ENCODE assay signal across 25 cellular contexts in the genomic region with DNA sequence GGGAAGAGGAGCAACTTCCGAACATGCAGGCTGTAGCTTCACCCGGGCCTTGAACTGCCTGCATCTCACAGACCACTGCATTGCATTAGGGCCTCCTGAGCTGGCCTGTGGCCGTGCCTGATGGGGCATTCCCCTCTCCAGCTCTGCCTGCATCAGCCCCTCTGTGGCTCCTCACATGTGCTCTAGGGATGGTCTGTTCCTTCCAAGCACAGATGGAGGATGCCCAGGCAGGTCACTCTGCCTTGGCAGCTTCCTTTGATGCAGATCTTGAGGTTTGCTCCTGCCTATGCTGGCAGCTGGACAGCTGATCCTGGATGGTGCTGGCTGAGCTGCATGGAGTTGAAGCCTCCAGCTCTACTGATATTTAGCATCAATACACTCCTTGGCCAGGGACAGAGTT.
"Had no signal": no experiment of that assay in that cellular context is flagged by ENCODE, and none has a peak within 500 bp of the region (broad histone marks: within the 10 kb centered on the region; RNA-seq: fewer than 3 reads in every experiment).

No MANE protein-coding gene starts in this region.

- H3K4me2 ChIP-seq: smooth muscle cell had no signal

- H3K36me3 ChIP-seq: cardiac muscle cell, sigmoid colon had no signal

- H3K27ac ChIP-seq: body of pancreas, cardiac muscle cell, heart right ventricle, lower lobe of right lung, sigmoid colon, tibial artery, VCaP had no signal

- ATAC-seq: activated T-cell treated with anti-CD3 and anti-CD28 coated beads, Interleukin-2, amount 50 U/mL, for 72 hours; body of pancreas; heart right ventricle; lower lobe of right lung; mucosa of descending colon; stimulated activated naive CD8-positive, alpha-beta T cell treated with anti-CD3 and anti-CD28 coated beads, Interleukin-15, Interleukin-2, amounts not matched to agents 100 U/mL and 50 U/mL, for 24 hours had no signal

- H3K27me3 Mint-ChIP-seq: dendritic cell treated with granulocyte-macrophage colony-stimulating factor and Interleukin-4, amounts not matched to agents 40 ng/mL and 50 ng/mL, for 4 days; progenitor cell of endocrine pancreas had no signal

- H3K4me3 ChIP-seq: body of pancreas, cardiac muscle cell, heart right ventricle, lower lobe of right lung, mucosa of descending colon, sigmoid colon, smooth muscle cell, tibial artery had no signal

- FAIRE-seq: kidney had no signal

- H3K4me3 Mint-ChIP-seq: activated naive CD4-positive, alpha-beta T cell treated with anti-CD3 and anti-CD28 coated beads for 36 hours; activated T-cell treated with anti-CD3 and anti-CD28 coated beads, Interleukin-2, amount 50 U/mL, for 72 hours; dendritic cell treated with granulocyte-macrophage colony-stimulating factor and Interleukin-4, amounts not matched to agents 40 ng/mL and 50 ng/mL, for 4 days; neural crest cell; T-helper 2 cell treated with Interferon-gamma antibody and Interleukin-4, amounts not matched to agents 5 μg/mL and 100 μg/mL, for 36 hours had no signal

- H3K4me1 ChIP-seq: body of pancreas, heart right ventricle, lower lobe of right lung, sigmoid colon, tibial artery had no signal

- DNase-seq: activated CD8-positive, alpha-beta memory T cell treated with anti-CD3 and anti-CD28 coated beads, Interleukin-2, amount 50 U/mL, for 4 hours; activated effector memory CD4-positive, alpha-beta T cell treated with Interleukin-2 at 50 U/mL for 16 hours; activated naive CD4-positive, alpha-beta T cell treated with anti-CD3 and anti-CD28 coated beads for 36 hours; activated T-cell treated with anti-CD3 and anti-CD28 coated beads, Interleukin-2, amount 50 U/mL, for 72 hours; body of pancreas; effector CD4-positive, alpha-beta T cell; erythroblast; foreskin fibroblast; heart right ventricle; kidney; lower lobe of right lung; mesendoderm; mucosa of descending colon; retina; sigmoid colon; stimulated activated CD4-positive, alpha-beta T cell treated with anti-CD3 and anti-CD28 coated beads, Interleukin-2, amount 100 ng/mL, for 48 hours; stimulated activated naive CD8-positive, alpha-beta T cell treated with anti-CD3 and anti-CD28 coated beads, Interleukin-15, Interleukin-2, amounts not matched to agents 100 U/mL and 50 U/mL, for 24 hours had no signal

- H3K27me3 ChIP-seq: body of pancreas, heart right ventricle, sigmoid colon, tibial artery had no signal

- H3K9me3 ChIP-seq: body of pancreas, heart right ventricle, lower lobe of right lung, mucosa of descending colon, sigmoid colon, tibial artery had no signal

- H3K27ac Mint-ChIP-seq: activated naive CD4-positive, alpha-beta T cell treated with anti-CD3 and anti-CD28 coated beads for 36 hours; activated T-cell treated with anti-CD3 and anti-CD28 coated beads, Interleukin-2, amount 50 U/mL, for 72 hours; dendritic cell treated with granulocyte-macrophage colony-stimulating factor and Interleukin-4, amounts not matched to agents 40 ng/mL and 50 ng/mL, for 4 days; progenitor cell of endocrine pancreas; T-helper 2 cell treated with Interferon-gamma antibody and Interleukin-4, amounts not matched to agents 5 μg/mL and 100 μg/mL, for 36 hours had no signal
